ENCODE assay signal across 14 cellular contexts in genomic region chr6:147103641-147104040, GRCh38.
"Had no signal": no experiment of that assay in that cellular context is flagged by ENCODE, and none has a peak within 500 bp of the region (broad histone marks: within the 10 kb centered on the region; RNA-seq: fewer than 3 reads in every experiment).

No MANE protein-coding gene starts in this region.

- H3K27ac Mint-ChIP-seq: activated naive CD4-positive, alpha-beta T cell treated with anti-CD3 and anti-CD28 coated beads, Interleukin-2, amount 10 ng/mL, durations not matched to agents 7 days and 5 days; activated T-helper 2 cell treated with anti-CD3 and anti-CD28 coated beads, Interferon-gamma antibody, Interleukin-2, Interleukin-4, amounts not matched to agents 10 μg/mL and 5 μg/mL and 100 μg/mL, durations not matched to agents 14 hours and 24 hours and 36 hours; nephron progenitor cell had no signal

- H3K36me3 ChIP-seq: colonic mucosa, transverse colon had no signal

- H3K4me3 Mint-ChIP-seq: activated naive CD4-positive, alpha-beta T cell treated with anti-CD3 and anti-CD28 coated beads, Interleukin-2, amount 10 ng/mL, durations not matched to agents 7 days and 5 days; nephron progenitor cell had no signal

- H3K27ac ChIP-seq: colonic mucosa, transverse colon had no signal

- H3K4me1 ChIP-seq: colonic mucosa, transverse colon had no signal

- H3K36me3 Mint-ChIP-seq: activated naive CD4-positive, alpha-beta T cell treated with anti-CD3 and anti-CD28 coated beads, Interleukin-2, amount 10 ng/mL, durations not matched to agents 7 days and 5 days had no signal

- H3K27me3 Mint-ChIP-seq: activated naive CD4-positive, alpha-beta T cell treated with anti-CD3 and anti-CD28 coated beads, Interleukin-2, amount 10 ng/mL, durations not matched to agents 7 days and 5 days had no signal

- DNase-seq: activated CD4-positive, alpha-beta T cell treated with anti-CD3 and anti-CD28 coated beads for 48 hours; activated naive CD4-positive, alpha-beta T cell treated with anti-CD3 and anti-CD28 coated beads, Interleukin-2, amount 10 ng/mL, durations not matched to agents 7 days and 5 days; activated T-cell treated with anti-CD3 and anti-CD28 coated beads for 4 hours; colonic mucosa; effector CD8-positive, alpha-beta T cell; hypothalamus; kidney glomerular epithelial cell; nephron progenitor cell; stimulated activated CD4-positive, alpha-beta T cell treated with anti-CD3 and anti-CD28 coated beads, Interleukin-2, amount 100 ng/mL, for 24 hours; substantia nigra; T-helper 9 cell; transverse colon had no signal

- H3K4me1 Mint-ChIP-seq: nephron progenitor cell had no signal

- H3K27me3 ChIP-seq: colonic mucosa, transverse colon had no signal

- H3K4me3 ChIP-seq: colonic mucosa, transverse colon had no signal

- H3K9me3 ChIP-seq: colonic mucosa, transverse colon had no signal

- H3K9me3 Mint-ChIP-seq: activated naive CD4-positive, alpha-beta T cell treated with anti-CD3 and anti-CD28 coated beads, Interleukin-2, amount 10 ng/mL, durations not matched to agents 7 days and 5 days; activated T-helper 2 cell treated with anti-CD3 and anti-CD28 coated beads, Interferon-gamma antibody, Interleukin-2, Interleukin-4, amounts not matched to agents 10 μg/mL and 5 μg/mL and 100 μg/mL, durations not matched to agents 14 hours and 24 hours and 36 hours; nephron progenitor cell had no signal

- ATAC-seq: sciatic nerve had no signal
